Comparison of ENCODE assay signal across 1 cellular context in the genomic region with DNA sequence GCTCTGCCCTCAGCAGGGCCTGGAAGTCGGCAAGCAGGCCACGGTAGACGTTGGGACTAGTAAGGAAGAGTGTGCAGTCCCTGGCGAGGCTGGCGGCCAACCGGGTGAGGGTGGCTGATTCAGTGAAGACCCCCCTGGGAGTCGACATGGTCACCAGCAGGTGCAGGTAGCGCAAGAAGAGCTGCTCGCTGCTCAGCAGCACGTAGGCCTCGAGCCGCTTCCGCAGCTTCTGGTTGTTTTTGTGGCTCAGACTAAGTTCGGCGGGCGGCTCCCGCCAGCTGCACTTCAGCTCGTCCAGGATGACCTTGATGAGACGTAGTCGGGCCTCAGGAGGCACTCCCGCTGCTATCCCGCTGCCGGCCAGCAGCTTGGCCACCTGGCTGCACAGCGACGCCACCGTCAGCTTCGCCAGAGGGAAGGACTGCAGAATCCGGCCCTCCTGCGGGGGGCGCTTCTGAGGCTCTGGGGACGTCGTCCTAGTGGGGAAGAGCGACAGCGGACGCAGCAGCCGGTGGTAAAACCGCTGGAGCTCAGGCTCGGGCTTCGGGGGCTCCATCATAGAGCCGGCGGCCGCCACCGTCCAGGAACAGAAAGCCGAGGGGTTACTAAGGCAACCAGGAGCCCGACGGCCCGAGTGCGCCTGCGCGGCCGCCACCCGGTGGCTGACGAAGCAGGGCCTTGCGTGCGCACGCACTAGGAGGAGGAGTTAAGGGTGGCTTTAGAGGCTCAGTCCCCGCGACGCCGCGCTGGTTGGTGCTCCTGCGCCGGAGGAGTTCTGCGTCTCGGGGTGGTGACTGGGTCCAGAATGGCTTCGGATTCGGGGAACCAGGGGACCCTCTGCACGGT.
TF ChIP-seq lines count a peak whose summit lies in the region.

A gene with protein sequence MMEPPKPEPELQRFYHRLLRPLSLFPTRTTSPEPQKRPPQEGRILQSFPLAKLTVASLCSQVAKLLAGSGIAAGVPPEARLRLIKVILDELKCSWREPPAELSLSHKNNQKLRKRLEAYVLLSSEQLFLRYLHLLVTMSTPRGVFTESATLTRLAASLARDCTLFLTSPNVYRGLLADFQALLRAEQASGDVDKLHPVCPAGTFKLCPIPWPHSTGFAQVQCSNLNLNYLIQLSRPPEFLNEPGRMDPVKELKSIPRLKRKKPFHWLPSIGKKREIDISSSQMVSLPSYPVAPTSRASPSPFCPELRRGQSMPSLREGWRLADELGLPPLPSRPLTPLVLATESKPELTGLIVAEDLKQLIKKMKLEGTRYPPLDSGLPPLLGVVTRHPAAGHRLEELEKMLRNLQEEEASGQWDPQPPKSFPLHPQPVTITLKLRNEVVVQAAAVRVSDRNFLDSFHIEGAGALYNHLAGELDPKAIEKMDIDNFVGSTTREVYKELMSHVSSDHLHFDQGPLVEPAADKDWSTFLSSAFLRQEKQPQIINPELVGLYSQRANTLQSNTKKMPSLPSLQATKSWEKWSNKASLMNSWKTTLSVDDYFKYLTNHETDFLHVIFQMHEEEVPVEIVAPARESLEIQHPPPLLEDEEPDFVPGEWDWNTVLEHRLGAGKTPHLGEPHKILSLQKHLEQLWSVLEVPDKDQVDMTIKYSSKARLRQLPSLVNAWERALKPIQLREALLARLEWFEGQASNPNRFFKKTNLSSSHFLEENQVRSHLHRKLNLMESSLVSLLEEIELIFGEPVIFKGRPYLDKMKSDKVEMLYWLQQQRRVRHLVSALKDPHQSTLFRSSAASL (minus strand): TSS at position 607 of the 846 bp plus-strand sequence. CDS start 48 bp downstream, at position 559.
A gene with protein sequence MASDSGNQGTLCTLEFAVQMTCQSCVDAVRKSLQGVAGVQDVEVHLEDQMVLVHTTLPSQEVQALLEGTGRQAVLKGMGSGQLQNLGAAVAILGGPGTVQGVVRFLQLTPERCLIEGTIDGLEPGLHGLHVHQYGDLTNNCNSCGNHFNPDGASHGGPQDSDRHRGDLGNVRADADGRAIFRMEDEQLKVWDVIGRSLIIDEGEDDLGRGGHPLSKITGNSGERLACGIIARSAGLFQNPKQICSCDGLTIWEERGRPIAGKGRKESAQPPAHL (plus strand): TSS at position 729 of the 846 bp plus-strand sequence. CDS start 77 bp downstream, at position 806.

TF ChIP-seq in WTC11, 78 proteins besides CTCF, POLR2A, EP300 and RAD21 (continued from another document and continues in another):
- TF ChIP-seq AFF4 (CRISPR knock-in tag; IDR thresholded peaks at IDR 0.05; ENCODE audit: borderline replicate concordance) (no peak), IRF1 (CRISPR knock-in tag; IDR thresholded peaks at IDR 0.05) (peak; percentile 72; the same call in 1 of the 2 replicates), MYBL2 (CRISPR knock-in tag; IDR thresholded peaks at IDR 0.05) (peak; percentile 73), ZNF317 (CRISPR knock-in tag; IDR thresholded peaks at IDR 0.05; ENCODE audit: borderline replicate concordance, low read depth) (peak; percentile 86), FOXK1 (CRISPR knock-in tag; IDR thresholded peaks at IDR 0.05) (peak; percentile 77), ZNF423 (CRISPR knock-in tag; IDR thresholded peaks at IDR 0.05) (no peak), ZBTB21 (CRISPR knock-in tag; IDR thresholded peaks at IDR 0.05; ENCODE audit: borderline replicate concordance) (peak; percentile 85; the same call in 1 of the 2 replicates), TEAD1 (CRISPR knock-in tag; IDR thresholded peaks at IDR 0.05) (peak; percentile 86), PRRX2 (CRISPR knock-in tag; IDR thresholded peaks at IDR 0.05) (no peak), SP1 (CRISPR knock-in tag; conservative IDR thresholded peaks at IDR 0.05) (peak; percentile 58), E2F5 (CRISPR knock-in tag; IDR thresholded peaks at IDR 0.05) (peak; percentile 90; the same call in 1 of the 2 replicates), CBFB (CRISPR knock-in tag; IDR thresholded peaks at IDR 0.05; ENCODE audit: low read depth) (peak; percentile 54; the same call in 1 of the 2 replicates), ZNF219 (CRISPR knock-in tag; IDR thresholded peaks at IDR 0.05; ENCODE audit: borderline replicate concordance) (peak; percentile 46; the same call in 1 of the 2 replicates), ZNF396 (CRISPR knock-in tag; IDR thresholded peaks at IDR 0.05; ENCODE audit: borderline replicate concordance) (no peak), TCF7 (CRISPR knock-in tag; IDR thresholded peaks at IDR 0.05; ENCODE audit: low read depth) (no peak), ATF6 (CRISPR knock-in tag; IDR thresholded peaks at IDR 0.05) (no peak), USF2 (CRISPR knock-in tag; IDR thresholded peaks at IDR 0.05) (0 out of 2 replicates have a peak, but pooled peaks have one; percentile 32), CREB1 (CRISPR knock-in tag; IDR thresholded peaks at IDR 0.05) (peak; percentile 36), NR2C2 (CRISPR knock-in tag; IDR thresholded peaks at IDR 0.05) (no peak), NFATC4 (CRISPR knock-in tag; IDR thresholded peaks at IDR 0.05) (no peak), ETV6 (CRISPR knock-in tag; IDR thresholded peaks at IDR 0.05) (peak; percentile 88), FOXP1 (CRISPR knock-in tag; IDR thresholded peaks at IDR 0.05; ENCODE audit: borderline replicate concordance) (peak; percentile 86; the same call in 1 of the 2 replicates), OVOL2 (CRISPR knock-in tag; IDR thresholded peaks at IDR 0.05; ENCODE audit: borderline replicate concordance) (no peak), JUN (CRISPR knock-in tag; IDR thresholded peaks at IDR 0.05) (peak; percentile 77; the same call in 1 of the 2 replicates), MAX (CRISPR knock-in tag; IDR thresholded peaks at IDR 0.05) (peak; percentile 97), IRF2 (CRISPR knock-in tag; IDR thresholded peaks at IDR 0.05; ENCODE audit: borderline replicate concordance, low read depth) (no peak), TEAD4 (CRISPR knock-in tag; IDR thresholded peaks at IDR 0.05) (0 out of 2 replicates have a peak, but pooled peaks have one; percentile 29), TP53 (CRISPR knock-in tag; IDR thresholded peaks at IDR 0.05) (peak; percentile 96)
- TF ChIP-seq, protein P1, sequence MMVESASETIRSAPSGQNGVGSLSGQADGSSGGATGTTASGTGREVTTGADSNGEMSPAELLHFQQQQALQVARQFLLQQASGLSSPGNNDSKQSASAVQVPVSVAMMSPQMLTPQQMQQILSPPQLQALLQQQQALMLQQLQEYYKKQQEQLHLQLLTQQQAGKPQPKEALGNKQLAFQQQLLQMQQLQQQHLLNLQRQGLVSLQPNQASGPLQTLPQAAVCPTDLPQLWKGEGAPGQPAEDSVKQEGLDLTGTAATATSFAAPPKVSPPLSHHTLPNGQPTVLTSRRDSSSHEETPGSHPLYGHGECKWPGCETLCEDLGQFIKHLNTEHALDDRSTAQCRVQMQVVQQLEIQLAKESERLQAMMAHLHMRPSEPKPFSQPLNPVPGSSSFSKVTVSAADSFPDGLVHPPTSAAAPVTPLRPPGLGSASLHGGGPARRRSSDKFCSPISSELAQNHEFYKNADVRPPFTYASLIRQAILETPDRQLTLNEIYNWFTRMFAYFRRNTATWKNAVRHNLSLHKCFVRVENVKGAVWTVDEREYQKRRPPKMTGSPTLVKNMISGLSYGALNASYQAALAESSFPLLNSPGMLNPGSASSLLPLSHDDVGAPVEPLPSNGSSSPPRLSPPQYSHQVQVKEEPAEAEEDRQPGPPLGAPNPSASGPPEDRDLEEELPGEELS (CRISPR knock-in tag; IDR thresholded peaks at IDR 0.05): peak; percentile 83; the same call in 1 of the 2 replicates
- TF ChIP-seq, protein P2, sequence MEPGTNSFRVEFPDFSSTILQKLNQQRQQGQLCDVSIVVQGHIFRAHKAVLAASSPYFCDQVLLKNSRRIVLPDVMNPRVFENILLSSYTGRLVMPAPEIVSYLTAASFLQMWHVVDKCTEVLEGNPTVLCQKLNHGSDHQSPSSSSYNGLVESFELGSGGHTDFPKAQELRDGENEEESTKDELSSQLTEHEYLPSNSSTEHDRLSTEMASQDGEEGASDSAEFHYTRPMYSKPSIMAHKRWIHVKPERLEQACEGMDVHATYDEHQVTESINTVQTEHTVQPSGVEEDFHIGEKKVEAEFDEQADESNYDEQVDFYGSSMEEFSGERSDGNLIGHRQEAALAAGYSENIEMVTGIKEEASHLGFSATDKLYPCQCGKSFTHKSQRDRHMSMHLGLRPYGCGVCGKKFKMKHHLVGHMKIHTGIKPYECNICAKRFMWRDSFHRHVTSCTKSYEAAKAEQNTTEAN (CRISPR knock-in tag; IDR thresholded peaks at IDR 0.05): peak; percentile 85; the same call in 1 of the 2 replicates
- TF ChIP-seq, protein P3, sequence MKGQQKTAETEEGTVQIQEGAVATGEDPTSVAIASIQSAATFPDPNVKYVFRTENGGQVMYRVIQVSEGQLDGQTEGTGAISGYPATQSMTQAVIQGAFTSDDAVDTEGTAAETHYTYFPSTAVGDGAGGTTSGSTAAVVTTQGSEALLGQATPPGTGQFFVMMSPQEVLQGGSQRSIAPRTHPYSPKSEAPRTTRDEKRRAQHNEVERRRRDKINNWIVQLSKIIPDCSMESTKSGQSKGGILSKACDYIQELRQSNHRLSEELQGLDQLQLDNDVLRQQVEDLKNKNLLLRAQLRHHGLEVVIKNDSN (CRISPR knock-in tag; IDR thresholded peaks at IDR 0.05): peak; percentile 76
- TF ChIP-seq, protein P4, sequence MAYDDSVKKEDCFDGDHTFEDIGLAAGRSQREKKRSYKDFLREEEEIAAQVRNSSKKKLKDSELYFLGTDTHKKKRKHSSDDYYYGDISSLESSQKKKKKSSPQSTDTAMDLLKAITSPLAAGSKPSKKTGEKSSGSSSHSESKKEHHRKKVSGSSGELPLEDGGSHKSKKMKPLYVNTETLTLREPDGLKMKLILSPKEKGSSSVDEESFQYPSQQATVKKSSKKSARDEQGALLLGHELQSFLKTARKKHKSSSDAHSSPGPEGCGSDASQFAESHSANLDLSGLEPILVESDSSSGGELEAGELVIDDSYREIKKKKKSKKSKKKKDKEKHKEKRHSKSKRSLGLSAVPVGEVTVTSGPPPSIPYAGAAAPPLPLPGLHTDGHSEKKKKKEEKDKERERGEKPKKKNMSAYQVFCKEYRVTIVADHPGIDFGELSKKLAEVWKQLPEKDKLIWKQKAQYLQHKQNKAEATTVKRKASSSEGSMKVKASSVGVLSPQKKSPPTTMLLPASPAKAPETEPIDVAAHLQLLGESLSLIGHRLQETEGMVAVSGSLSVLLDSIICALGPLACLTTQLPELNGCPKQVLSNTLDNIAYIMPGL (CRISPR knock-in tag; IDR thresholded peaks at IDR 0.05): peak; percentile 91
